Comparison of ENCODE assay signal across 8 cellular contexts in the genomic region with DNA sequence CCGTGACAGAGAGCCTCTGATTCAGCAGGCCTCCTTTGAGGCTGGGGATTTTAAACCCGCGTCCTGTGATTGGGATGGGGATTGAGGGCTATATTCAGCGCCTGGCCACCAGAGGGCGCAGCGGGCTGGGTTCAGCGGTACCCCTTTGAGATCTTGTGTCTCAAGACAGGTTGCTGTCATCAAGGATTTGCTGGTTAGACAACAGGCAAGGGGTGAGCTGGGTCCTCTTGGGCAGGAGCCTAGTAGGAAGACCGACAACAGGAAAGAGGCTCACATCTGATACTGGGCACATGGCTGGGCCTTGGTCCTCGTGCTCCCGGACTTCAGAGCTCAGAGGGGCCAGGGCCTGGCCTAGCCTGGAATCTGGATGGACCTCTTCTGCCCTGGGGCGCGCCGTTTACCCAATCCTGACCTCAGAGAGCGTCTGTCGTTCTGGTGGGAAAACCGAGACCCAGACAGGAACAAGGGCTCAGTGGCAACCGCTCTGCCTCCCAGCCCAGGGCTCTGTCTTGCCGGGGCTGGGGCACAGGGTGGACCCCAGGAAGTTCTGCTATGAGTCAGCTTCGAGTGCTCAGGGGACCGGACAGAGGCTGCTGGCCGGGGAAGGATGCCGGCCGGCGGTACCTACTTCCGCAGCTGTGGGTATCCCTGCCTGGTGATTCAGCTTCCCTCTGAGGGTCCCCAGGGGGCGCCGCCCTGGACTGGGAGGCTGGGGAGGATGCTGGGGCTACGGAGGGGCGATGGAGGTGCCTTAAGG. TPM values are rescaled to one million over a fixed set of nuclear protein-coding genes. Genes with fewer than 3 reads are reported as not detected.
A peak's percentile ranks its signal among the peaks of the same experiment; 100 is the strongest.
DNase-seq lines count a peak whose midpoint lies in the region; FAIRE-seq lines count a peak whose summit lies in the region.

No MANE protein-coding gene starts in this region.

- peak overlapping the region; percentile 19 for H4K8ac ChIP-seq in neuronal stem cell (ENCODE audit: low read depth, low read length)

- H3K9ac ChIP-seq in ES-I3 (ENCODE audit: low read depth, low read length) (peak overlapping the region; percentile 53; the same call in 1 of the 2 replicates), neuronal stem cell (ENCODE audit: low read depth, low read length, poor library complexity) (peak overlapping the region; percentile 60)

- H3K27ac ChIP-seq in neuronal stem cell (replicated peaks; ENCODE audit: low read length), result peak overlapping the region; percentile 61

- peaks cover 7% of the 10 kb centered on the region for H3K79me1 ChIP-seq in neuronal stem cell (ENCODE audit: low read depth, low read length)

- H3K4ac ChIP-seq in neuronal stem cell (ENCODE audit: low read length), result peak overlapping the region; percentile 26

- H2BK12ac ChIP-seq in neuronal stem cell (ENCODE audit: low read length), result peak overlapping the region; percentile 58

- H3K4me2 ChIP-seq in neuronal stem cell (ENCODE audit: insufficient read depth, low read length, poor library complexity, severe bottlenecking), result peak overlapping the region; percentile 80

- peak overlapping the region; percentile 95 for H2AFZ ChIP-seq in neuronal stem cell (ENCODE audit: low read length)

- DNase-seq in H4 (ENCODE audit: low spot score) (peak; percentile 73), M059J (ENCODE audit: low read depth) (peak; percentile 89), SIG-M5 (lab: John Stamatoyannopoulos, UW) (peak; percentile 5), frontal cortex (ENCODE audit: low spot score in 2 of 2) (peak; percentile 91), neuronal stem cell (ENCODE audit: low spot score) (peak; percentile 80), stromal cell of bone marrow (ENCODE audit: low read depth) (peak; percentile 78)
- peak; percentile 90 for DNase-seq in activated gamma-delta T cell treated with anti-CD3 and anti-CD28 coated beads, Interleukin-2, amount 50 U/mL, for 16 hours (ENCODE audit: low read depth)

- H3K36me3 ChIP-seq in ES-I3 (ENCODE audit: insufficient read depth, low read length) (no peaks in the 10 kb centered on the region), neuronal stem cell (replicated peaks in 1 of 2; ENCODE audit: control insufficient read depth in 2 of 2, insufficient read depth in 2 of 2, low read length in 2 of 2) (no peaks in the 10 kb centered on the region)

- H3K4me1 ChIP-seq in ES-I3 (ENCODE audit: insufficient read depth, low read length) (no peaks in the 10 kb centered on the region; the same call in 1 of the 2 replicates), neuronal stem cell (ENCODE audit: control insufficient read depth in 2 of 2, insufficient read depth in 1 of 2, low read depth in 1 of 2, low read length in 2 of 2) (peaks cover 17 to 19% of the 10 kb centered on the region in 2 donors)

- H2BK5ac ChIP-seq in neuronal stem cell (ENCODE audit: low read length), result peak overlapping the region; percentile 75

- H3K9me3 ChIP-seq in ES-I3 (ENCODE audit: control insufficient read depth, insufficient read depth, low read length) (no peaks in the 10 kb centered on the region), neuronal stem cell (replicated peaks in 1 of 2; ENCODE audit: control insufficient read depth in 2 of 2, insufficient read depth in 1 of 2, low read depth in 1 of 2, low read length in 2 of 2) (no peaks in the 10 kb centered on the region)

- H3K4me3 ChIP-seq in neuronal stem cell (ENCODE audit: low read length in 2 of 2), result peak overlapping the region; percentile 59 to 73

- peak overlapping the region; percentile 10 for H3K23ac ChIP-seq in neuronal stem cell (ENCODE audit: low read depth, low read length, poor library complexity)

- peak overlapping the region; percentile 47 for H3K14ac ChIP-seq in neuronal stem cell (ENCODE audit: low read length)

- H2AK5ac ChIP-seq in neuronal stem cell (ENCODE audit: low read depth, low read length), result peak overlapping the region; percentile 79

- peak overlapping the region; percentile 92 for H4K91ac ChIP-seq in neuronal stem cell (ENCODE audit: low read depth, low read length, poor library complexity)

- WGBS in neuronal stem cell (ENCODE audit: extremely low coverage in 2 of 2, insufficient read length in 2 of 2, insufficient replicate concordance in 1 of 2), 2 donors, result no CpG with 5 or more reads among the region's 29 CpGs

- peak overlapping the region; percentile 85 for H2BK15ac ChIP-seq in neuronal stem cell (ENCODE audit: low read length)

- FAIRE-seq in frontal cortex (lab: Jason Lieb, UNC), result no peak

- peak overlapping the region; percentile 96 for H3K18ac ChIP-seq in neuronal stem cell (ENCODE audit: low read length)

- peak overlapping the region; percentile 65 for H2BK120ac ChIP-seq in neuronal stem cell (ENCODE audit: low read depth, low read length)

- peaks cover 0 to 4% (median 0%) of the 10 kb centered on the region in 3 experiments for H3K27me3 ChIP-seq in neuronal stem cell (ENCODE audit: control insufficient read depth in 3 of 3, insufficient read depth in 3 of 3, low read depth in 1 of 3, low read length in 3 of 3)

RNA-seq across cellular contexts. Expression of a gene that starts 0.9 kb away (rescaled TPM):
- total RNA-seq in H4 (2014; rRNA removed; shearing (Covaris generic)), result 0.56 and 1.8 TPM in 2 replicates
- total RNA-seq in M059J (2014; rRNA removed; shearing (Covaris generic)), result 7.6 and 9.0 TPM in 2 replicates
- total RNA-seq in frontal cortex, result 6.5 TPM
- polyA plus RNA-seq in neuronal stem cell (2013, experiment 1 of 2), result 4.1 TPM
- polyA plus RNA-seq in neuronal stem cell (2013, experiment 2 of 2), result 4.0 TPM

RNA-seq across cellular contexts. Expression of a gene that starts 27.7 kb away (rescaled TPM):
- 6.1 and 7.6 TPM in 2 replicates for total RNA-seq in H4 (2014; rRNA removed; shearing (Covaris generic))
- 5.8 and 6.2 TPM in 2 replicates for total RNA-seq in M059J (2014; rRNA removed; shearing (Covaris generic))
- 11.0 TPM for total RNA-seq in frontal cortex
- 22.2 TPM for polyA plus RNA-seq in neuronal stem cell (2013, experiment 1 of 2)
- 21.8 TPM for polyA plus RNA-seq in neuronal stem cell (2013, experiment 2 of 2)

RNA-seq across cellular contexts. Expression of a gene that starts 33.0 kb away (rescaled TPM):
- 1.8 and 3.4 TPM in 2 replicates for total RNA-seq in H4 (2014; rRNA removed; shearing (Covaris generic))
- 3.8 and 4.6 TPM in 2 replicates for total RNA-seq in M059J (2014; rRNA removed; shearing (Covaris generic))
- 21.2 TPM for total RNA-seq in frontal cortex
- 4.9 TPM for polyA plus RNA-seq in neuronal stem cell (2013, experiment 1 of 2)
- polyA plus RNA-seq in neuronal stem cell (2013, experiment 2 of 2), result 4.9 TPM

RNA-seq across cellular contexts. Expression of a gene that starts 42.9 kb away (rescaled TPM):
- total RNA-seq in H4 (2014; rRNA removed; shearing (Covaris generic)), result 59.5 and 74.2 TPM in 2 replicates
- total RNA-seq in M059J (2014; rRNA removed; shearing (Covaris generic)), result 53.1 and 57.9 TPM in 2 replicates
- total RNA-seq in frontal cortex, result 52.2 TPM
- polyA plus RNA-seq in neuronal stem cell (2013, experiment 1 of 2), result 42.0 TPM
- polyA plus RNA-seq in neuronal stem cell (2013, experiment 2 of 2), result 42.4 TPM

Comparison
In these comparisons a context has a peak if more than half of its experiments do, and no peak if none do; other contexts are left out.
1. Peak in every context shown above with its lines: DNase-seq, H3K4me3 ChIP-seq and H3K27ac ChIP-seq.
2. DNase-seq: peak in every context shown above with its lines; median percentile 91 in frontal cortex; 90 in activated gamma-delta T cell treated with anti-CD3 and anti-CD28 coated beads, Interleukin-2, amount 50 U/mL, for 16 hours; 89 in M059J; 80 in neuronal stem cell; 78 in stromal cell of bone marrow; 73 in H4; 5 in SIG-M5.